27 cellular contexts compared by ENCODE assay signal in genomic region chr19:32313866-32314265, GRCh38.
"Had no signal": no experiment of that assay in that cellular context is flagged by ENCODE, and none has a peak within 500 bp of the region (broad histone marks: within the 10 kb centered on the region; RNA-seq: fewer than 3 reads in every experiment).

No MANE protein-coding gene starts in this region.

- H3K4me1 ChIP-seq: gastrocnemius medialis, pancreas, prostate gland, suprapubic skin, tibial artery, upper lobe of right lung had no signal

- H3K36me3 ChIP-seq: brain microvascular endothelial cell, gastrocnemius medialis, pancreas, prostate gland, suprapubic skin, tibial artery, upper lobe of right lung had no signal

- ATAC-seq: activated CD8-positive, alpha-beta T cell treated with anti-CD3 and anti-CD28 coated beads for 36 hours; activated T-cell treated with anti-CD3 and anti-CD28 coated beads, Interleukin-2, amount 50 U/mL, for 4 hours; activated T-helper 17 cell treated with anti-CD3 and anti-CD28 coated beads, Interleukin-2, amount 50 U/mL, for 72 hours; esophagus mucosa; gastrocnemius medialis; left cardiac atrium; left ventricle myocardium superior; pancreas; T-helper 17 cell; upper lobe of right lung had no signal

- FAIRE-seq: astrocyte, keratinocyte, pancreas had no signal

- H3K27ac ChIP-seq: brain microvascular endothelial cell, coronary artery, gastrocnemius medialis, pancreas, prostate gland, suprapubic skin, tibial artery, upper lobe of right lung had no signal

- H3K9me3 ChIP-seq: gastrocnemius medialis, pancreas, prostate gland, suprapubic skin, tibial artery, upper lobe of right lung had no signal

- H3K4me3 ChIP-seq: coronary artery, gastrocnemius medialis, pancreas, prostate gland, suprapubic skin, tibial artery, upper lobe of right lung had no signal

- DNase-seq: activated CD4-positive, alpha-beta T cell treated with anti-CD3 and anti-CD28 coated beads for 1 hour; activated CD4-positive, alpha-beta T cell treated with anti-CD3 and anti-CD28 coated beads, Interleukin-2, amount 10 ng/mL, durations not matched to agents 7 days and 5 days; activated CD8-positive, alpha-beta T cell treated with anti-CD3 and anti-CD28 coated beads for 36 hours; activated gamma-delta T cell treated with Interleukin-2 at 50 U/mL for 16 hours; activated naive CD4-positive, alpha-beta T cell treated with anti-CD3 and anti-CD28 coated beads, Interleukin-2, amount 50 U/mL, for 16 hours; activated T-cell treated with anti-CD3 and anti-CD28 coated beads, Interleukin-2, amount 50 U/mL, for 4 hours; amniotic stem cell; brain microvascular endothelial cell; gastrocnemius medialis; glutamatergic neuron; left cardiac atrium; left ventricle myocardium superior; nephron progenitor cell; nucleus accumbens; pancreas; stimulated activated naive CD4-positive, alpha-beta T cell; SW 1271; T-helper 17 cell; tibial artery; upper lobe of right lung had no signal
